In the genomic region with DNA sequence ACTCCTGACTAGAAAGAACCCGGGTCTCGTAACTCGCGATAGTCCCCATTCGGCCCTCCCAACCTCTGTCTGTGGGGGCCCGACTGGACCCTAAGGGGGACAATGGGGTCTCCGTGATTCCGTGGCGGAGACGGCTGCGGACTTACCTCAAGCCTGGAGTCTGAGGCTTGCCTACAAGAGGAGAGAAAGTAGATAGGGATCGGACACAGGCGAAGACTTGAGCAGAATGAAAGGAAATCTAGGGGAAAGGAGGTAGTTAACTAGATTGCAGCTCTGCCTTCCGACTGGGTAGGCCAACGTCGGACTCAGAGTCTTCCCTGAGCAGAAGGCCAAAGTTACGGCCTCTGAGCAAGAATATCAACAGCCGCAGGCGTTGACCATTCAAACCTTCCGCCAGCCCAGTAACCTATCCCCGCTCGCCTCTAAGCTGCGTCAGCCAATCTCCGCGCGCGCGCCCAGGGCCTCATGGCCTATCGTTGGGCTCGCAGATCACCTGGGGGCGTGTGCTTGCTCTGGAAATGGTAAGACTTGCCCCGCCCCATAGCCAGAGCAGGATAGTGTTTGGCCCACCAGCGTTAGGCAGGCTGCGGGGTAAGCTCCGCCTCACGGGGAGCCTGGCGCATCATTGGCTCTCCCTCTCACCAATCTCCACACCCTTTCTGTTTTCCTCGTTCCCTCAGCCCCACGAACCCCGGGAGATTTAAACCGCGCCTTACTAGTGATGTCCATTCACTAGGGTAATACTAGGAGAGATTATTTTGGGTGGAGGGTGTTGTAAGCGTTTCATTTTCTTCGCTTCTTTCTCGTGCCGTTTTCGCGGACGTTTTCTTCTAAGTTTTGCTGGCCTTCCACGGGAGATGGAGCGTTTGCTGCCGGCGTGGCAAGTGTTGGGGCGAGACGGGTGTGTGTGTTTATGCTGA, we compare ENCODE assay signal across 1 cellular context.
A peak's percentile ranks its signal among the peaks of the same experiment; 100 is the strongest.
TF ChIP-seq lines count a peak whose summit lies in the region.

A gene (minus strand): TSS at position 356 of the 920 bp plus-strand sequence. CDS start 624 bp downstream, outside the sequence.

TF ChIP-seq in SK-N-SH, 30 proteins besides CTCF, POLR2A, EP300 and RAD21 (continued from another document):
- TF ChIP-seq, protein P1, sequence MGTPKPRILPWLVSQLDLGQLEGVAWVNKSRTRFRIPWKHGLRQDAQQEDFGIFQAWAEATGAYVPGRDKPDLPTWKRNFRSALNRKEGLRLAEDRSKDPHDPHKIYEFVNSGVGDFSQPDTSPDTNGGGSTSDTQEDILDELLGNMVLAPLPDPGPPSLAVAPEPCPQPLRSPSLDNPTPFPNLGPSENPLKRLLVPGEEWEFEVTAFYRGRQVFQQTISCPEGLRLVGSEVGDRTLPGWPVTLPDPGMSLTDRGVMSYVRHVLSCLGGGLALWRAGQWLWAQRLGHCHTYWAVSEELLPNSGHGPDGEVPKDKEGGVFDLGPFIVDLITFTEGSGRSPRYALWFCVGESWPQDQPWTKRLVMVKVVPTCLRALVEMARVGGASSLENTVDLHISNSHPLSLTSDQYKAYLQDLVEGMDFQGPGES (IDR thresholded peaks at IDR 0.05; ENCODE audit: low read depth, low read length) = peak; percentile 62
- TF ChIP-seq RCOR1 (IDR thresholded peaks at IDR 0.05; ENCODE audit: low read length) (no peak), FOXM1 (IDR thresholded peaks at IDR 0.05; ENCODE audit: low read depth) (peak; percentile 78; the same call in 1 of the 2 replicates), GABPA (IDR thresholded peaks at IDR 0.05; ENCODE audit: low read depth) (no peak), YY1 (IDR thresholded peaks at IDR 0.05; ENCODE audit: low read depth) (no peak), RFX5 (IDR thresholded peaks at IDR 0.05; ENCODE audit: low read length) (peak; percentile 76), EZH2phosphoT487 (IDR thresholded peaks at IDR 0.05; ENCODE audit: borderline replicate concordance, low read depth) (no peak), TEAD4 (IDR thresholded peaks at IDR 0.05; ENCODE audit: borderline replicate concordance, insufficient read depth) (no peak), NRF1 (IDR thresholded peaks at IDR 0.05; ENCODE audit: low read depth, low read length) (peak; percentile 70), RXRA (IDR thresholded peaks at IDR 0.05; ENCODE audit: borderline replicate concordance, low read depth) (no peak), SMC3 (IDR thresholded peaks at IDR 0.05; ENCODE audit: low read depth, low read length) (no peak), MXI1 (IDR thresholded peaks at IDR 0.05; ENCODE audit: low read depth, low read length) (peak; percentile 87), MEF2A (IDR thresholded peaks at IDR 0.05; ENCODE audit: borderline replicate concordance, low read depth) (no peak)
- TF ChIP-seq, protein P2, sequence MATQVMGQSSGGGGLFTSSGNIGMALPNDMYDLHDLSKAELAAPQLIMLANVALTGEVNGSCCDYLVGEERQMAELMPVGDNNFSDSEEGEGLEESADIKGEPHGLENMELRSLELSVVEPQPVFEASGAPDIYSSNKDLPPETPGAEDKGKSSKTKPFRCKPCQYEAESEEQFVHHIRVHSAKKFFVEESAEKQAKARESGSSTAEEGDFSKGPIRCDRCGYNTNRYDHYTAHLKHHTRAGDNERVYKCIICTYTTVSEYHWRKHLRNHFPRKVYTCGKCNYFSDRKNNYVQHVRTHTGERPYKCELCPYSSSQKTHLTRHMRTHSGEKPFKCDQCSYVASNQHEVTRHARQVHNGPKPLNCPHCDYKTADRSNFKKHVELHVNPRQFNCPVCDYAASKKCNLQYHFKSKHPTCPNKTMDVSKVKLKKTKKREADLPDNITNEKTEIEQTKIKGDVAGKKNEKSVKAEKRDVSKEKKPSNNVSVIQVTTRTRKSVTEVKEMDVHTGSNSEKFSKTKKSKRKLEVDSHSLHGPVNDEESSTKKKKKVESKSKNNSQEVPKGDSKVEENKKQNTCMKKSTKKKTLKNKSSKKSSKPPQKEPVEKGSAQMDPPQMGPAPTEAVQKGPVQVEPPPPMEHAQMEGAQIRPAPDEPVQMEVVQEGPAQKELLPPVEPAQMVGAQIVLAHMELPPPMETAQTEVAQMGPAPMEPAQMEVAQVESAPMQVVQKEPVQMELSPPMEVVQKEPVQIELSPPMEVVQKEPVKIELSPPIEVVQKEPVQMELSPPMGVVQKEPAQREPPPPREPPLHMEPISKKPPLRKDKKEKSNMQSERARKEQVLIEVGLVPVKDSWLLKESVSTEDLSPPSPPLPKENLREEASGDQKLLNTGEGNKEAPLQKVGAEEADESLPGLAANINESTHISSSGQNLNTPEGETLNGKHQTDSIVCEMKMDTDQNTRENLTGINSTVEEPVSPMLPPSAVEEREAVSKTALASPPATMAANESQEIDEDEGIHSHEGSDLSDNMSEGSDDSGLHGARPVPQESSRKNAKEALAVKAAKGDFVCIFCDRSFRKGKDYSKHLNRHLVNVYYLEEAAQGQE (IDR thresholded peaks at IDR 0.05; ENCODE audit: low read depth, low read length) = no peak
- TF ChIP-seq, protein P3, sequence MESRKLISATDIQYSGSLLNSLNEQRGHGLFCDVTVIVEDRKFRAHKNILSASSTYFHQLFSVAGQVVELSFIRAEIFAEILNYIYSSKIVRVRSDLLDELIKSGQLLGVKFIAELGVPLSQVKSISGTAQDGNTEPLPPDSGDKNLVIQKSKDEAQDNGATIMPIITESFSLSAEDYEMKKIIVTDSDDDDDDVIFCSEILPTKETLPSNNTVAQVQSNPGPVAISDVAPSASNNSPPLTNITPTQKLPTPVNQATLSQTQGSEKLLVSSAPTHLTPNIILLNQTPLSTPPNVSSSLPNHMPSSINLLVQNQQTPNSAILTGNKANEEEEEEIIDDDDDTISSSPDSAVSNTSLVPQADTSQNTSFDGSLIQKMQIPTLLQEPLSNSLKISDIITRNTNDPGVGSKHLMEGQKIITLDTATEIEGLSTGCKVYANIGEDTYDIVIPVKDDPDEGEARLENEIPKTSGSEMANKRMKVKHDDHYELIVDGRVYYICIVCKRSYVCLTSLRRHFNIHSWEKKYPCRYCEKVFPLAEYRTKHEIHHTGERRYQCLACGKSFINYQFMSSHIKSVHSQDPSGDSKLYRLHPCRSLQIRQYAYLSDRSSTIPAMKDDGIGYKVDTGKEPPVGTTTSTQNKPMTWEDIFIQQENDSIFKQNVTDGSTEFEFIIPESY (IDR thresholded peaks at IDR 0.05; ENCODE audit: borderline replicate concordance, low read depth) = no peak
